In the genomic region with DNA sequence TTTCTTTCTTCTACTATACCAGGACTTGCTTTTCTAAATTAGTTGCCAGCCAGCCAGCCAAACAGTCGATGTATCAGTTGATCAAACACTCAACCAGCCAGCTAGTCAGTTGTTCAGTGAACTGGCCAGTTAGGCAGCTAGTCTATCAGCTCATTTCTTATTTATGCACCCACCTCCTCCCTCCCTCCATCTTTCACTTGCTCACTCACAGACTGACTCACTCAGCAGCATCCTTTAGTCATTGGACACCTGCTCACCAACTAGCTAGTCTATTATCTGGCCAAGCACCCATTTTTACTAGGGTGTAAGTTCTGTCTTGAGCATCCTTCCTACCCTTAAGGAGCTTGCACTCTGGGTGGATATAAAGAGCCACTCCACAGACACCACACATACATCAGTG, we compare ENCODE assay signal across 18 cellular contexts. TPM values are rescaled to one million over a fixed set of nuclear protein-coding genes. Genes with fewer than 3 reads are reported as not detected.
DNase-seq lines count a peak whose midpoint lies in the region; ATAC-seq, FAIRE-seq and TF ChIP-seq lines count a peak whose summit lies in the region.
"Had no signal": no experiment of that assay in that cellular context is flagged by ENCODE, and none has a peak within 500 bp of the region (broad histone marks: within the 10 kb centered on the region; RNA-seq: fewer than 3 reads in every experiment).

No MANE protein-coding gene starts in this region.

- no peaks in the 10 kb centered on the region for H3K36me3 Mint-ChIP-seq in MCF 10A (ENCODE audit: insufficient read depth, unreplicated experiment)
- H3K36me3 Mint-ChIP-seq in osteocyte (ENCODE audit: unreplicated experiment) = no peaks in the 10 kb centered on the region
- H3K36me3 Mint-ChIP-seq: CD8-positive, alpha-beta memory T cell had no signal

- no peaks in the 10 kb centered on the region for H4K20me1 ChIP-seq in mammary epithelial cell (ENCODE audit: insufficient read depth, low read length)
- H4K20me1 ChIP-seq: BLaER1 had no signal

- ATAC-seq in GM21360 (IDR thresholded peaks at IDR 0.05; ENCODE audit: unreplicated experiment) = no peak
- ATAC-seq: HCT116 had no signal

- H3K27ac Mint-ChIP-seq in MCF 10A (ENCODE audit: low read depth, unreplicated experiment) (no peak overlapping the region), osteocyte (ENCODE audit: unreplicated experiment) (no peak overlapping the region)
- H3K27ac Mint-ChIP-seq: CD8-positive, alpha-beta memory T cell had no signal

- DNase-seq in mammary epithelial cell (peak; percentile 66), MCF 10A (ENCODE audit: unreplicated experiment) (no peak), epithelial cell of esophagus (ENCODE audit: low read depth) (peak; percentile 88), osteocyte (ENCODE audit: extremely low spot score, unreplicated experiment) (peak; percentile 17), prostate gland (ENCODE audit: low spot score) (no peak), GM19239 (ENCODE audit: insufficient read length, low spot score) (no peak)
- DNase-seq: 8988T; AML-193; Caco-2; CD8-positive, alpha-beta memory T cell; DND-41; GF-D8; GM23248 had no signal

- intact Hi-C loops in mammary epithelial cell (cut with micrococcal nuclease) = no loop called here
- intact Hi-C loops in MCF 10A (cut with micrococcal nuclease) = no loop called here
- intact Hi-C loops in prostate gland (cut with DNase I) = no loop called here

- TF ChIP-seq CTCF in mammary epithelial cell (conservative IDR thresholded peaks at IDR 0.05 in 1 of 2, IDR thresholded peaks at IDR 0.05 in 1 of 2; ENCODE audit: extremely low read depth in 1 of 2, insufficient read depth in 1 of 2, low read depth in 1 of 2, low read length in 2 of 2) = no peak
- TF ChIP-seq CTCF in MCF 10A (IDR thresholded peaks at IDR 0.05; ENCODE audit: unreplicated experiment) = no peak
- no peak for TF ChIP-seq CTCF in epithelial cell of esophagus (IDR thresholded peaks at IDR 0.05; ENCODE audit: insufficient read depth, low read depth, low read length, missing control alignments)
- no peak for TF ChIP-seq CTCF in osteocyte (IDR thresholded peaks at IDR 0.05)
- no peak for TF ChIP-seq CTCF in prostate gland (IDR thresholded peaks at IDR 0.05)

- H3K36me3 ChIP-seq in mammary epithelial cell (ENCODE audit: insufficient read depth, low read length) = no peaks in the 10 kb centered on the region
- H3K36me3 ChIP-seq in prostate gland = no peaks in the 10 kb centered on the region
- H3K36me3 ChIP-seq: BLaER1 had no signal

- H3K27ac ChIP-seq in mammary epithelial cell (ENCODE audit: insufficient read depth, low read depth, low read length) (no peak overlapping the region), prostate gland (no peak overlapping the region)
- H3K27ac ChIP-seq: BLaER1, GM23248, HL-60 had no signal

- H3K9me3 Mint-ChIP-seq in MCF 10A (ENCODE audit: unreplicated experiment) = no peaks in the 10 kb centered on the region
- no peaks in the 10 kb centered on the region for H3K9me3 Mint-ChIP-seq in osteocyte (ENCODE audit: unreplicated experiment)
- H3K9me3 Mint-ChIP-seq: CD8-positive, alpha-beta memory T cell had no signal

- H3K4me1 ChIP-seq in mammary epithelial cell (ENCODE audit: insufficient read depth, low read length) (peaks cover 21% of the 10 kb centered on the region), prostate gland (replicated peaks) (no peaks in the 10 kb centered on the region)
- H3K4me1 ChIP-seq: Caco-2 had no signal

- no peak overlapping the region for H3K4me3 Mint-ChIP-seq in MCF 10A (ENCODE audit: unreplicated experiment)
- H3K4me3 Mint-ChIP-seq in osteocyte (ENCODE audit: unreplicated experiment) = no peak overlapping the region
- H3K4me3 Mint-ChIP-seq: CD8-positive, alpha-beta memory T cell had no signal

- WGBS in mammary epithelial cell (ENCODE audit: low coverage, missing lambda C conversion rate) = 100% methylated on average over 1 of the region's 1 CpG
- WGBS in prostate gland = 82% methylated on average over 1 of the region's 1 CpG

- dilution Hi-C loops in mammary epithelial cell (cut with HindIII; ENCODE audit: low sequenced_read_pairs) = no loop called here

- H3K9me3 ChIP-seq in mammary epithelial cell (replicated peaks; ENCODE audit: insufficient read depth, low read length) = no peaks in the 10 kb centered on the region
- no peaks in the 10 kb centered on the region for H3K9me3 ChIP-seq in prostate gland
- H3K9me3 ChIP-seq: BLaER1, Caco-2 had no signal

- no peak for TF ChIP-seq POLR2A in prostate gland (IDR thresholded peaks at IDR 0.05)

- no TSS peak for BruUV-seq in mammary epithelial cell (replicated peaks; lab: Mats Ljungman, UMichigan)
- BruUV-seq in MCF 10A (replicated peaks; lab: Mats Ljungman, UMichigan) = no TSS peak

- H3K4me3 ChIP-seq in mammary epithelial cell (replicated peaks in 1 of 3; ENCODE audit: insufficient read depth in 1 of 3, low read depth in 2 of 3, low read length in 3 of 3) = no peak overlapping the region
- no peak overlapping the region for H3K4me3 ChIP-seq in epithelial cell of esophagus (ENCODE audit: low read length)
- H3K4me3 ChIP-seq in prostate gland = no peak overlapping the region
- H3K4me3 ChIP-seq: BLaER1, GM23248 had no signal

- H3K9ac ChIP-seq in mammary epithelial cell (ENCODE audit: insufficient read depth, low read length) = no peak overlapping the region
- H3K9ac ChIP-seq: BLaER1, GM23248 had no signal

- POLR2A ChIA-PET in MCF 10A (lab: Yijun Ruan, JAX) = interaction anchor here (0.9 to 2.1 kb wide), 4 partner anchors 9 to 31 kb away, joined by 3 to 13 read pairs (median 4); no protein-coding TSS in a partner anchor

- no peaks in the 10 kb centered on the region for H3K27me3 Mint-ChIP-seq in MCF 10A (ENCODE audit: insufficient read depth, unreplicated experiment)
- no peaks in the 10 kb centered on the region for H3K27me3 Mint-ChIP-seq in osteocyte (ENCODE audit: unreplicated experiment)

- no peak overlapping the region for H3K4me2 ChIP-seq in mammary epithelial cell (ENCODE audit: insufficient read depth, low read depth, low read length)
- H3K4me2 ChIP-seq: BLaER1 had no signal

- H2AFZ ChIP-seq in mammary epithelial cell (ENCODE audit: low read depth, low read length) = no peak overlapping the region
- H2AFZ ChIP-seq: GM23248 had no signal

- H3K79me2 ChIP-seq in mammary epithelial cell (ENCODE audit: insufficient read depth, low read length) = no peaks in the 10 kb centered on the region

- FAIRE-seq in GM19239 (lab: Jason Lieb, UNC) = no peak
- FAIRE-seq: H54 had no signal

- CTCF ChIA-PET in mammary epithelial cell (lab: Charles Lee; ENCODE audit: low non-redundant PET) (no interaction called here), MCF 10A (lab: Yijun Ruan, JAX) (interaction anchor here (1.0 to 1.4 kb wide), 3 partner anchors 10 to 68 kb away, joined by 3 to 5 read pairs (median 4); no protein-coding TSS in a partner anchor)

- H3K4me1 Mint-ChIP-seq in MCF 10A (ENCODE audit: insufficient read depth, unreplicated experiment) = peaks cover 11% of the 10 kb centered on the region
- H3K4me1 Mint-ChIP-seq in osteocyte (ENCODE audit: unreplicated experiment) = no peaks in the 10 kb centered on the region
- H3K4me1 Mint-ChIP-seq: CD8-positive, alpha-beta memory T cell had no signal

- in situ Hi-C loops in mammary epithelial cell (cut with MboI; ENCODE audit: low sequenced_read_pairs in 2 of 2) = no loop called here

- H3K27me3 ChIP-seq in mammary epithelial cell (ENCODE audit: insufficient read depth, low read length) = no peaks in the 10 kb centered on the region
- H3K27me3 ChIP-seq in prostate gland (replicated peaks; ENCODE audit: insufficient read depth) = no peaks in the 10 kb centered on the region
- H3K27me3 ChIP-seq: BLaER1 had no signal

RNA-seq across cellular contexts. Expression of gene SPRR4, which starts 5.9 kb away (rescaled TPM):
- total RNA-seq in mammary epithelial cell = not detected
- polyA plus RNA-seq in mammary epithelial cell = 0.11 TPM
- polyA minus RNA-seq in mammary epithelial cell = not detected
- not detected in 2 replicates for total RNA-seq in MCF 10A (2022)
- total RNA-seq in osteocyte = not detected in 2 replicates
- not detected for total RNA-seq in prostate gland
- total RNA-seq: Caco-2; CD8-positive, alpha-beta memory T cell; GM23248 had no signal
- polyA plus RNA-seq: CD8-positive, alpha-beta memory T cell; GM23248 had no signal

RNA-seq across cellular contexts. Expression of gene SPRR5, which starts 17.5 kb away (rescaled TPM):
- total RNA-seq in mammary epithelial cell (under 1 TPM in 1 of 2 donors, not detected in 1; 0.78 TPM), MCF 10A (2022) (not detected in 2 replicates), osteocyte (not detected in 2 replicates), prostate gland (not detected)
- not detected for polyA plus RNA-seq in mammary epithelial cell
- not detected for polyA minus RNA-seq in mammary epithelial cell
- total RNA-seq: Caco-2; CD8-positive, alpha-beta memory T cell; GM23248 had no signal
- polyA plus RNA-seq: CD8-positive, alpha-beta memory T cell; GM23248 had no signal

RNA-seq across cellular contexts. Expression of gene SPRR1A, which starts 19.3 kb away (rescaled TPM):
- total RNA-seq in mammary epithelial cell = 1 to 10 TPM in 1 of 2 donors, not detected in 1; 5.2 TPM
- not detected for polyA plus RNA-seq in mammary epithelial cell
- not detected for polyA minus RNA-seq in mammary epithelial cell
- not detected in 2 replicates for total RNA-seq in MCF 10A (2022)
- total RNA-seq in osteocyte = not detected in 2 replicates
- total RNA-seq in prostate gland = not detected
- total RNA-seq: Caco-2; CD8-positive, alpha-beta memory T cell; GM23248 had no signal
- polyA plus RNA-seq: CD8-positive, alpha-beta memory T cell; GM23248 had no signal

RNA-seq across cellular contexts. Expression of gene SPRR3, which starts 37.0 kb away (rescaled TPM):
- total RNA-seq in mammary epithelial cell (not detected), MCF 10A (2022) (not detected in 2 replicates), osteocyte (not detected in 2 replicates), prostate gland (not detected)
- polyA plus RNA-seq in mammary epithelial cell = 0.09 TPM
- polyA minus RNA-seq in mammary epithelial cell = not detected
- total RNA-seq: CD8-positive, alpha-beta memory T cell; GM23248 had no signal
- polyA plus RNA-seq: CD8-positive, alpha-beta memory T cell; GM23248 had no signal

RNA-seq across cellular contexts. Expression of gene IVL, which starts 56.2 kb away (rescaled TPM):
- total RNA-seq in mammary epithelial cell (10 to 100 TPM in 1 of 2 donors, under 1 TPM in 1; 0.50 to 19.1 TPM), MCF 10A (2022) (0.33 and 0.56 TPM in 2 replicates), osteocyte (not detected in 2 replicates), prostate gland (under 1 TPM; 0.46 to 0.57 TPM)
- polyA plus RNA-seq in mammary epithelial cell = 21.5 TPM
- 11.8 TPM for polyA minus RNA-seq in mammary epithelial cell
- total RNA-seq: Caco-2; CD8-positive, alpha-beta memory T cell had no signal
- polyA plus RNA-seq: CD8-positive, alpha-beta memory T cell had no signal

Comparison
In these comparisons a context has a peak if more than half of its experiments do, and no peak if none do; other contexts are left out.
1. DNase-seq: peak in mammary epithelial cell (single experiment), epithelial cell of esophagus (single experiment) and osteocyte (single experiment); none in MCF 10A (single experiment), prostate gland (single experiment) and GM19239 (single experiment).